In the genomic region with DNA sequence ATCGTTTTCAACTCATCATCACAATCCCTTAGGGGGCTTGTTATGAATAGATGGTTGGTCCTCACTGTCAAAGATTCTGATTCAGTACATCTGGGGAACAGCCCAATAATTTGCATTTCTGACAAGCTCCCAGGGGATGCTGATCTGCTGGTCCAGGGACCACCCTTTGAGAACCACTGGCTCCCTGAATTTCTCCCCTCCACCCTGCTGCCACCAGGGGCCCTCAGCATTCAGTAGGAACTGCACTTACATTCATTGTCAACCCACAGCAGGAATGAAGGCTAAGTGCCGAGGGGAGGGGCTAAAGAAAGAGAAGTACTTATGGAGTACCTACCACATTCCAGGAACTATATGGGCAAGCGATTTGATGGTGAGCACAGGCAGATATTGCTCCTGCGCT, we compare ENCODE assay signal across 1 cellular context.
TF ChIP-seq lines count a peak whose summit lies in the region.

No MANE protein-coding gene starts in this region.

TF ChIP-seq in SK-N-SH, 30 proteins besides CTCF, POLR2A, EP300 and RAD21 (continued from another document):
- TF ChIP-seq, protein P1, sequence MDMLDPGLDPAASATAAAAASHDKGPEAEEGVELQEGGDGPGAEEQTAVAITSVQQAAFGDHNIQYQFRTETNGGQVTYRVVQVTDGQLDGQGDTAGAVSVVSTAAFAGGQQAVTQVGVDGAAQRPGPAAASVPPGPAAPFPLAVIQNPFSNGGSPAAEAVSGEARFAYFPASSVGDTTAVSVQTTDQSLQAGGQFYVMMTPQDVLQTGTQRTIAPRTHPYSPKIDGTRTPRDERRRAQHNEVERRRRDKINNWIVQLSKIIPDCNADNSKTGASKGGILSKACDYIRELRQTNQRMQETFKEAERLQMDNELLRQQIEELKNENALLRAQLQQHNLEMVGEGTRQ (IDR thresholded peaks at IDR 0.05; ENCODE audit: borderline replicate concordance, low read depth, low read length) = no peak
- TF ChIP-seq MEF2A (IDR thresholded peaks at IDR 0.05; ENCODE audit: borderline replicate concordance, low read depth) (no peak), SMC3 (IDR thresholded peaks at IDR 0.05; ENCODE audit: low read depth, low read length) (no peak), POLR2AphosphoS5 (IDR thresholded peaks at IDR 0.05; ENCODE audit: low read depth, low read length) (no peak), YY1 (IDR thresholded peaks at IDR 0.05; ENCODE audit: low read depth) (no peak), TCF12 (IDR thresholded peaks at IDR 0.05) (no peak), ELF1 (IDR thresholded peaks at IDR 0.05) (no peak), RXRA (IDR thresholded peaks at IDR 0.05; ENCODE audit: borderline replicate concordance, low read depth) (no peak), MXI1 (IDR thresholded peaks at IDR 0.05; ENCODE audit: low read depth, low read length) (no peak), FOSL2 (IDR thresholded peaks at IDR 0.05; ENCODE audit: borderline replicate concordance, low read depth) (no peak), TAF1 (IDR thresholded peaks at IDR 0.05; ENCODE audit: borderline replicate concordance, low read depth, low read length) (no peak), EZH2phosphoT487 (IDR thresholded peaks at IDR 0.05; ENCODE audit: borderline replicate concordance, low read depth) (no peak)
- TF ChIP-seq, protein P2, sequence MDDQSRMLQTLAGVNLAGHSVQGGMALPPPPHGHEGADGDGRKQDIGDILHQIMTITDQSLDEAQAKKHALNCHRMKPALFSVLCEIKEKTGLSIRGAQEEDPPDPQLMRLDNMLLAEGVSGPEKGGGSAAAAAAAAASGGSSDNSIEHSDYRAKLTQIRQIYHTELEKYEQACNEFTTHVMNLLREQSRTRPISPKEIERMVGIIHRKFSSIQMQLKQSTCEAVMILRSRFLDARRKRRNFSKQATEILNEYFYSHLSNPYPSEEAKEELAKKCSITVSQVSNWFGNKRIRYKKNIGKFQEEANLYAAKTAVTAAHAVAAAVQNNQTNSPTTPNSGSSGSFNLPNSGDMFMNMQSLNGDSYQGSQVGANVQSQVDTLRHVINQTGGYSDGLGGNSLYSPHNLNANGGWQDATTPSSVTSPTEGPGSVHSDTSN (IDR thresholded peaks at IDR 0.05) = no peak
